Comparison of ENCODE assay signal across 27 cellular contexts in genomic region chr2:37276291-37276690, GRCh38.
"Had no signal": no experiment of that assay in that cellular context is flagged by ENCODE, and none has a peak within 500 bp of the region (broad histone marks: within the 10 kb centered on the region; RNA-seq: fewer than 3 reads in every experiment).

No MANE protein-coding gene starts in this region.

- H3K9me3 ChIP-seq: neutrophil, psoas muscle, right lobe of liver, sigmoid colon, stomach, thoracic aorta, thyroid gland, tibial nerve, upper lobe of left lung, vagina had no signal

- H3K36me3 ChIP-seq: neutrophil had no signal

- FAIRE-seq: small intestine, urothelium cell line had no signal

- H3K4me1 ChIP-seq: parathyroid adenoma, psoas muscle, right lobe of liver, stomach, thyroid gland, tibial nerve, upper lobe of left lung, vagina had no signal

- DNase-seq: naive thymus-derived CD8-positive, alpha-beta T cell; nephron progenitor cell; nucleus accumbens; posterior cingulate gyrus; psoas muscle; right cardiac atrium; right lobe of liver; sigmoid colon; small intestine; stimulated activated CD4-positive, alpha-beta T cell treated with anti-CD3 and anti-CD28 coated beads, Interleukin-15, amount 100 ng/mL, for 24 hours; stimulated activated CD4-positive, alpha-beta T cell treated with anti-CD3 and anti-CD28 coated beads, Interleukin-2, amount 100 ng/mL, for 24 hours; stimulated activated CD4-positive, alpha-beta T cell treated with anti-CD3 and anti-CD28 coated beads, Interleukin-2, amount 100 ng/mL, for 48 hours; stimulated activated CD4-positive, alpha-beta T cell treated with anti-CD3 and anti-CD28 coated beads, Interleukin-4, amount 100 ng/mL, for 24 hours; stimulated activated naive B cell treated with anti-CD40 and anti-IgM and Interleukin-4, amounts not matched to agents 10 μg/mL and 1 μg/mL and 100 μg/mL, for 72 hours; stimulated activated naive CD4-positive, alpha-beta T cell treated with Interleukin-2 at 50 U/mL for 16 hours; stomach; thyroid gland; trophoblast cell; upper lobe of left lung had no signal

- H3K4me3 ChIP-seq: psoas muscle, right lobe of liver, sigmoid colon, stomach, thoracic aorta, thyroid gland, tibial nerve, upper lobe of left lung, vagina had no signal

- H3K27ac ChIP-seq: parathyroid adenoma, psoas muscle, right lobe of liver, stomach, thoracic aorta, thyroid gland, tibial nerve, upper lobe of left lung, vagina had no signal

- ATAC-seq: naive thymus-derived CD8-positive, alpha-beta T cell; natural killer cell treated with Interleukin-12 subunit alpha and Interleukin-12 subunit beta and Interleukin-15 and Interleukin-18, amount 100 ng/mL, for 72 hours; psoas muscle; right cardiac atrium; right lobe of liver; stimulated activated effector memory CD8-positive, alpha-beta T cell treated with anti-CD3 and anti-CD28 coated beads, Interleukin-12 subunit alpha, Interleukin-12 subunit beta, amount 100 ng/mL, for 72 hours; stimulated activated naive B cell treated with anti-CD40 and anti-IgM and Interleukin-4, amounts not matched to agents 10 μg/mL and 1 μg/mL and 100 μg/mL, for 72 hours had no signal

- H3K27me3 ChIP-seq: neutrophil, right lobe of liver, sigmoid colon, stomach, thyroid gland, tibial nerve, upper lobe of left lung, vagina had no signal
